ENCODE assay signal across 1 cellular context in genomic region chr11:126282361-126282741, GRCh38.
TF ChIP-seq lines count a peak whose summit lies in the region.

No MANE protein-coding gene starts in this region.

TF ChIP-seq in HCT116, 20 proteins besides CTCF, POLR2A, EP300 and RAD21 (continued from another document):
- TF ChIP-seq ZBTB33 (IDR thresholded peaks at IDR 0.05; ENCODE audit: extremely low read depth, insufficient replicate concordance, low read length) = no peak
- TF ChIP-seq EGR1 (IDR thresholded peaks at IDR 0.05; ENCODE audit: low read depth) = no peak
- no peak for TF ChIP-seq EZH2phosphoT487 (IDR thresholded peaks at IDR 0.05; ENCODE audit: borderline replicate concordance)
- TF ChIP-seq ELF1 (IDR thresholded peaks at IDR 0.05; ENCODE audit: borderline replicate concordance, low read depth) = no peak
- TF ChIP-seq SRF (IDR thresholded peaks at IDR 0.05; ENCODE audit: low read depth) = no peak
- TF ChIP-seq CBX3 (IDR thresholded peaks at IDR 0.05; ENCODE audit: low read depth) = no peak
- no peak for TF ChIP-seq TCF7L2 (IDR thresholded peaks at IDR 0.05; ENCODE audit: borderline replicate concordance, extremely low read depth, insufficient read depth, insufficient read length)
- TF ChIP-seq JUND (IDR thresholded peaks at IDR 0.05) = no peak
- TF ChIP-seq ATF3 (IDR thresholded peaks at IDR 0.05) = no peak
